Comparison of ENCODE assay signal across 31 cellular contexts in genomic region chr5:89694026-89694540, GRCh38.
"Had no signal": no experiment of that assay in that cellular context is flagged by ENCODE, and none has a peak within 500 bp of the region (broad histone marks: within the 10 kb centered on the region; RNA-seq: fewer than 3 reads in every experiment).

No MANE protein-coding gene starts in this region.

- H3K9me3 ChIP-seq: body of pancreas, esophagus muscularis mucosa, gastrocnemius medialis, heart left ventricle had no signal

- H3K27ac ChIP-seq: body of pancreas, esophagus muscularis mucosa, gastrocnemius medialis, heart left ventricle, VCaP had no signal

- H3K36me3 ChIP-seq: esophagus muscularis mucosa, gastrocnemius medialis, heart left ventricle had no signal

- H3K4me3 ChIP-seq: body of pancreas, esophagus muscularis mucosa, gastrocnemius medialis, heart left ventricle had no signal

- H3K4me1 ChIP-seq: body of pancreas, esophagus muscularis mucosa, gastrocnemius medialis, heart left ventricle had no signal

- H3K27me3 ChIP-seq: body of pancreas, esophagus muscularis mucosa, gastrocnemius medialis, heart left ventricle had no signal

- DNase-seq: activated CD4-positive, alpha-beta memory T cell treated with anti-CD3 and anti-CD28 coated beads, Interleukin-2, amount 10 ng/mL, durations not matched to agents 7 days and 5 days; activated CD4-positive, alpha-beta T cell treated with anti-CD3 and anti-CD28 coated beads for 1 hour; activated CD4-positive, alpha-beta T cell treated with anti-CD3 and anti-CD28 coated beads for 4 hours; activated CD4-positive, alpha-beta T cell treated with anti-CD3 and anti-CD28 coated beads, Interleukin-2, amount 10 ng/mL, durations not matched to agents 7 days and 5 days; activated CD4-positive, alpha-beta T cell treated with anti-CD3 and anti-CD28 coated beads, Interleukin-2, amount 50 U/mL, for 4 hours; activated CD8-positive, alpha-beta memory T cell treated with anti-CD3 and anti-CD28 coated beads, Interleukin-2, amount 50 U/mL, for 48 hours; activated gamma-delta T cell treated with Interleukin-2 at 50 U/mL for 16 hours; activated naive CD4-positive, alpha-beta T cell treated with anti-CD3 and anti-CD28 coated beads, Interleukin-2, amount 50 U/mL, for 16 hours; activated naive CD4-positive, alpha-beta T cell treated with Interleukin-2 at 50 U/mL for 16 hours; activated T-cell treated with anti-CD3 and anti-CD28 coated beads for 4 hours; activated T-cell treated with anti-CD3 and anti-CD28 coated beads, Interleukin-2, amount 50 U/mL, for 24 hours; activated T-cell treated with anti-CD3 and anti-CD28 coated beads, Interleukin-2, amount 50 U/mL, for 72 hours; amniotic stem cell; anterior cingulate cortex; body of pancreas; caudate nucleus; cortex of kidney; dermis blood vessel endothelial cell; effector CD4-positive, alpha-beta T cell; effector memory CD8-positive, alpha-beta T cell; erythroblast; foreskin fibroblast; gastrocnemius medialis; glutamatergic neuron; heart left ventricle; T-helper 2 cell had no signal

- ATAC-seq: activated T-cell treated with anti-CD3 and anti-CD28 coated beads, Interleukin-2, amount 50 U/mL, for 72 hours; body of pancreas; effector memory CD8-positive, alpha-beta T cell; gastrocnemius medialis; heart left ventricle; WTC11 had no signal

- FAIRE-seq: astrocyte, TTC549 had no signal
